Comparison of ENCODE assay signal across 11 cellular contexts in genomic region chr13:107450931-107451330, GRCh38.
DNase-seq lines count a peak whose midpoint lies in the region; ATAC-seq and TF ChIP-seq lines count a peak whose summit lies in the region.
"Had no signal": no experiment of that assay in that cellular context is flagged by ENCODE, and none has a peak within 500 bp of the region (broad histone marks: within the 10 kb centered on the region; RNA-seq: fewer than 3 reads in every experiment).

No MANE protein-coding gene starts in this region.

- no peak for TF ChIP-seq POLR2A in NB4 (IDR thresholded peaks at IDR 0.05; ENCODE audit: extremely low read depth, insufficient read length)

- H3K9me3 Mint-ChIP-seq in Caco-2 (ENCODE audit: unreplicated experiment), result peaks cover 15% of the 10 kb centered on the region

- no peaks in the 10 kb centered on the region for H3K4me1 ChIP-seq in Caco-2
- H3K4me1 ChIP-seq: lower lobe of right lung had no signal

- no TSS peak for BruUV-seq in Caco-2 (replicated peaks; lab: Mats Ljungman, UMichigan)

- peak; percentile 71 for DNase-seq in Caki2 (ENCODE audit: low read depth)
- DNase-seq in NB4 (ENCODE audit: low read depth), result peak; percentile 9
- peak; percentile 94 for DNase-seq in dedifferentiated amniotic fluid mesenchymal stem cell (ENCODE audit: extremely low spot score)
- DNase-seq in non-pigmented ciliary epithelial cell (ENCODE audit: low read depth), result peak; percentile 97
- DNase-seq in Caco-2, result no peak
- DNase-seq in NCI-H1694 (lab: John Stamatoyannopoulos, UW), result no peak
- DNase-seq in NCI-H446 treated with DMSO at 0.1 percent for 48 hours (lab: John Stamatoyannopoulos, UW), result no peak
- DNase-seq: lower lobe of right lung, NCI-H446 had no signal

- no peak overlapping the region for H3K4me3 Mint-ChIP-seq in Caco-2 (ENCODE audit: unreplicated experiment)
- H3K4me3 Mint-ChIP-seq: activated T-helper 17 cell treated with anti-CD3 and anti-CD28 coated beads, Interleukin-2, amount 50 U/mL, for 72 hours had no signal

- intact Hi-C loops in Caco-2 (cut with micrococcal nuclease; ENCODE audit: unreplicated experiment), result no loop called here

- H3K36me3 Mint-ChIP-seq in Caco-2 (ENCODE audit: insufficient read depth, unreplicated experiment), result no peaks in the 10 kb centered on the region

- H3K9me3 ChIP-seq in Caco-2, result peaks cover 14% of the 10 kb centered on the region

- H3K4me1 Mint-ChIP-seq in Caco-2 (ENCODE audit: low read depth, unreplicated experiment), result no peaks in the 10 kb centered on the region
- H3K4me1 Mint-ChIP-seq: activated T-helper 17 cell treated with anti-CD3 and anti-CD28 coated beads, Interleukin-2, amount 50 U/mL, for 72 hours had no signal

- no peak for ATAC-seq in HG03280 (IDR thresholded peaks at IDR 0.05; ENCODE audit: unreplicated experiment)
- ATAC-seq: activated T-helper 17 cell treated with anti-CD3 and anti-CD28 coated beads, Interleukin-2, amount 50 U/mL, for 72 hours had no signal

- H3K27me3 Mint-ChIP-seq in Caco-2 (ENCODE audit: insufficient read depth, unreplicated experiment), result peaks cover 17% of the 10 kb centered on the region
- H3K27me3 Mint-ChIP-seq: activated T-helper 17 cell treated with anti-CD3 and anti-CD28 coated beads, Interleukin-2, amount 50 U/mL, for 72 hours had no signal

- CTCF ChIA-PET in Caco-2 (lab: Charles Lee), result no interaction called here

- H3K27ac Mint-ChIP-seq in Caco-2 (ENCODE audit: unreplicated experiment), result no peak overlapping the region
- H3K27ac Mint-ChIP-seq: activated T-helper 17 cell treated with anti-CD3 and anti-CD28 coated beads, Interleukin-2, amount 50 U/mL, for 72 hours had no signal

- H3K4me3 ChIP-seq in NB4 (ENCODE audit: low read depth, low read length) (no peak overlapping the region), Caco-2 (ENCODE audit: low read depth, low read length) (no peak overlapping the region)
- H3K4me3 ChIP-seq: lower lobe of right lung had no signal

- H3K36me3 ChIP-seq in Caco-2 (ENCODE audit: control insufficient read depth, insufficient read depth, low read length), result no peaks in the 10 kb centered on the region
- H3K36me3 ChIP-seq: lower lobe of right lung had no signal

- in situ Hi-C loops in Caki2 (cut with HindIII; ENCODE audit: low pct_unique_long_range_greater_than_20kb, low sequenced_read_pairs), result no loop called here

- POLR2A ChIA-PET in Caco-2 (lab: Charles Lee), result no interaction called here

- no peaks in the 10 kb centered on the region for H3K27me3 ChIP-seq in Caco-2 (replicated peaks; ENCODE audit: control insufficient read depth, insufficient read depth, low read length)

- TF ChIP-seq CTCF in NB4 (IDR thresholded peaks at IDR 0.05; ENCODE audit: low read depth, low read length) (no peak), Caco-2 (IDR thresholded peaks at IDR 0.05; ENCODE audit: insufficient read depth in 1 of 2, low read depth in 1 of 2, low read length in 1 of 2, severe bottlenecking in 1 of 2, unreplicated experiment in 1 of 2) (no peak)

Comparison
In these comparisons a context has a peak if more than half of its experiments do, and no peak if none do; other contexts are left out.
1. DNase-seq: peak in Caki2 (single experiment), NB4 (single experiment), dedifferentiated amniotic fluid mesenchymal stem cell (single experiment) and non-pigmented ciliary epithelial cell (single experiment); none in Caco-2 (0 of 2), NCI-H1694 (single experiment) and NCI-H446 treated with DMSO at 0.1 percent for 48 hours (single experiment).